Comparison of ENCODE assay signal across 11 cellular contexts in the genomic region with DNA sequence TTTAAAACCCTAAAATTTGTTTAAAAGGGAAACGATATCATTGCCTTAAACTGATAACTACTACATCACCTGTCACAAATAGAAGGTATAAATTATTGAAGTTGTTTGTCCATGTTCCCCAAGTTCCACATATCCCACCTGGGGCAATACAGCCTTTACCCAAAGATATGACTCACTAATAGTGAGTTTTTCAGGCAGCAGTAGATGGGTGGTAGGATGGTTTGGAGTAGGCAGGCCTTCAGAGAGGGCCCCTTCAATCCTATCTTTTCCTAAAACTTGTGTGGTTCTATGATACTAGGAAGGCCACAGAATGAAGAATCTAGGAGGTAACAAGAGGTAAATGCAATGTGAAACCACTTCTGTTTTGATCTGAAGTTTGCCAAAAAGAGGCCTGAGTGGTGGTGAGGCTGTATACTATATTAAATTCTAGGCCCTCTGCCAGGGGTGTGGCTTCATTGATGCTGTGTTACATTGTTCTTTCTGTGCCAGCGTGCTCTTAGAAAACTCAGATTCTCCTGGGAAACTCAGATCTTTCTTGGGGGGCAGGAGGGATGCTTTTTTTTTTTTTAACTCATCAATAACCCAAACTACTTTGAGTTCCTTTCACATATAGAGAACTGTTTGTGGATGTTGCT. TPM values are rescaled to one million over a fixed set of nuclear protein-coding genes. Genes with fewer than 3 reads are reported as not detected.
DNase-seq lines count a peak whose midpoint lies in the region; ATAC-seq, FAIRE-seq and TF ChIP-seq lines count a peak whose summit lies in the region.
"Had no signal": no experiment of that assay in that cellular context is flagged by ENCODE, and none has a peak within 500 bp of the region (broad histone marks: within the 10 kb centered on the region; RNA-seq: fewer than 3 reads in every experiment).

No MANE protein-coding gene starts in this region.

- intact Hi-C loops in pancreas (cut with DNase I): no loop called here

- no peak for TF ChIP-seq CTCF in pancreas (IDR thresholded peaks at IDR 0.05)

- no peaks in the 10 kb centered on the region for H3K9me3 ChIP-seq in pancreas
- H3K9me3 ChIP-seq: adrenal gland had no signal

- H3K4me1 ChIP-seq in pancreas: peaks cover 39 to 61% (median 54%) of the 10 kb centered on the region in 3 donors

- peak overlapping the region in 3 of 4 donors; percentile 22 to 72 (median 63) for H3K27ac ChIP-seq in pancreas

- H3K27me3 ChIP-seq in pancreas: no peaks in the 10 kb centered on the region
- H3K27me3 ChIP-seq: adrenal gland had no signal

- WGBS in pancreas, 2 donors: 48 to 50% methylated on average over 2 of the region's 2 CpGs

- DNase-seq in COR-L47 (lab: John Stamatoyannopoulos, UW) (peak; percentile 75), OCI-M1 (lab: John Stamatoyannopoulos, UW) (peak; percentile 27), fibroblast of peridontal ligament (ENCODE audit: extremely low read depth) (peak; percentile 85), pancreas (no peak), NCI-H82 treated with DMSO at 0.1 percent for 48 hours (lab: John Stamatoyannopoulos, UW; ENCODE audit: unreplicated experiment) (no peak), SIG-M5 (lab: John Stamatoyannopoulos, UW) (no peak), NOMO-1 (lab: John Stamatoyannopoulos, UW; ENCODE audit: unreplicated experiment in 2 of 2) (no peak)
- DNase-seq: activated CD4-positive, alpha-beta T cell treated with anti-CD3 and anti-CD28 coated beads for 36 hours; CD4-positive, alpha-beta memory T cell had no signal

- no peaks in the 10 kb centered on the region for H3K36me3 ChIP-seq in pancreas
- H3K36me3 ChIP-seq: adrenal gland had no signal

- no peak for FAIRE-seq in pancreas (lab: Jason Lieb, UNC)

- no peak overlapping the region for H3K4me3 ChIP-seq in pancreas
- H3K4me3 ChIP-seq: adrenal gland had no signal

- ATAC-seq in pancreas: peak in 2 of 4 donors; percentile 10 to 11
- ATAC-seq in GM19455 (IDR thresholded peaks at IDR 0.05; ENCODE audit: unreplicated experiment): no peak
- ATAC-seq: activated CD4-positive, alpha-beta T cell treated with anti-CD3 and anti-CD28 coated beads for 36 hours had no signal

RNA-seq across cellular contexts. Expression of gene CYSTM1, which starts 7.2 kb away (rescaled TPM):
- total RNA-seq in pancreas: 10 to 100 TPM; 30.2 to 66.2 (median 44.9) TPM
- polyA plus RNA-seq in pancreas: 100 to 1,000 TPM in 1 of 2 donors, 10 to 100 TPM in 1; 80.6 to 185 TPM

RNA-seq across cellular contexts. Expression of gene IGIP, which starts 56.5 kb away (rescaled TPM):
- 1 to 10 TPM; 2.6 to 8.0 (median 5.8) TPM for total RNA-seq in pancreas
- polyA plus RNA-seq in pancreas: 1 to 10 TPM; 3.8 to 7.0 TPM

Comparison
In these comparisons a context has a peak if more than half of its experiments do, and no peak if none do; other contexts are left out.
1. DNase-seq: peak in COR-L47 (single experiment), OCI-M1 (single experiment) and fibroblast of peridontal ligament (single experiment); none in pancreas (0 of 6), NCI-H82 treated with DMSO at 0.1 percent for 48 hours (single experiment), SIG-M5 (single experiment) and NOMO-1 (0 of 2).